8 cellular contexts compared by ENCODE assay signal in genomic region chr12:1796515-1797010, GRCh38. TPM values are rescaled to one million over a fixed set of nuclear protein-coding genes. Genes with fewer than 3 reads are reported as not detected.
DNase-seq lines count a peak whose midpoint lies in the region; ATAC-seq and TF ChIP-seq lines count a peak whose summit lies in the region.

No MANE protein-coding gene starts in this region.

- CTCF ChIA-PET in activated CD4-positive, alpha-beta T cell treated with anti-CD3 and anti-CD28 coated beads for 36 hours (lab: Charles Lee): interaction anchor here (0.6 to 10.7 kb wide), 9 partner anchors 10 to 217 kb away, joined by 3 to 126 read pairs (median 3); no protein-coding TSS in a partner anchor
- CTCF ChIA-PET in WTC11 (lab: Charles Lee): interaction anchor here (1.3 to 7.0 kb wide), 6 partner anchors 43 to 162 kb away, joined by 6 to 119 read pairs (median 7); no protein-coding TSS in a partner anchor

- H3K27me3 Mint-ChIP-seq in activated CD4-positive, alpha-beta T cell treated with anti-CD3 and anti-CD28 coated beads for 36 hours: no peaks in the 10 kb centered on the region
- H3K27me3 Mint-ChIP-seq in WTC11 (ENCODE audit: low read depth): no peaks in the 10 kb centered on the region; the same call in 1 of the 2 replicates
- no peaks in the 10 kb centered on the region for H3K27me3 Mint-ChIP-seq in effector memory CD8-positive, alpha-beta T cell
- no peaks in the 10 kb centered on the region for H3K27me3 Mint-ChIP-seq in natural killer cell treated with Interleukin-12 subunit alpha and Interleukin-12 subunit beta and Interleukin-15 and Interleukin-18, amount 100 ng/mL, for 72 hours

- no peak for TF ChIP-seq CTCF in WTC11 (IDR thresholded peaks at IDR 0.05)

- peaks cover 8% of the 10 kb centered on the region for H3K4me1 Mint-ChIP-seq in activated CD4-positive, alpha-beta T cell treated with anti-CD3 and anti-CD28 coated beads for 36 hours
- peaks cover 29% of the 10 kb centered on the region for H3K4me1 Mint-ChIP-seq in WTC11
- peaks cover 13 to 23% of the 10 kb centered on the region in 2 donors for H3K4me1 Mint-ChIP-seq in effector memory CD8-positive, alpha-beta T cell (ENCODE audit: low read depth in 2 of 2)
- H3K4me1 Mint-ChIP-seq in natural killer cell treated with Interleukin-12 subunit alpha and Interleukin-12 subunit beta and Interleukin-15 and Interleukin-18, amount 100 ng/mL, for 72 hours (ENCODE audit: low read depth in 2 of 2): peaks cover 9 to 15% of the 10 kb centered on the region in 2 donors

- ATAC-seq in activated CD4-positive, alpha-beta T cell treated with anti-CD3 and anti-CD28 coated beads for 36 hours: peak; percentile 27
- ATAC-seq in HG03095 (IDR thresholded peaks at IDR 0.05; ENCODE audit: unreplicated experiment) (peak; percentile 17), WTC11 (no peak)
- peak; percentile 42 for ATAC-seq in effector memory CD8-positive, alpha-beta T cell (replicated peaks)
- peak; percentile 57 to 64 for ATAC-seq in natural killer cell treated with Interleukin-12 subunit alpha and Interleukin-12 subunit beta and Interleukin-15 and Interleukin-18, amount 100 ng/mL, for 72 hours

- POLR2A ChIA-PET in activated CD4-positive, alpha-beta T cell treated with anti-CD3 and anti-CD28 coated beads for 36 hours (lab: Charles Lee): no interaction called here
- POLR2A ChIA-PET in WTC11 (lab: Charles Lee): interaction anchor here (1.7 kb wide), 1 partner anchor 143 kb away, joined by 4 read pairs; no protein-coding TSS in a partner anchor

- intact Hi-C loops in activated CD4-positive, alpha-beta T cell treated with anti-CD3 and anti-CD28 coated beads for 36 hours (cut with DNase I, micrococcal nuclease): loop anchor here (1.0 to 10.0 kb wide), 12 partner anchors 8 to 1016 kb away; partner anchors contain the start of genes DCP1B (in 1 of the 2) and ITFG2 (in 1 of the 2)

- H3K9me3 Mint-ChIP-seq in activated CD4-positive, alpha-beta T cell treated with anti-CD3 and anti-CD28 coated beads for 36 hours (ENCODE audit: low read depth): no peaks in the 10 kb centered on the region
- no peaks in the 10 kb centered on the region for H3K9me3 Mint-ChIP-seq in WTC11
- H3K9me3 Mint-ChIP-seq in effector memory CD8-positive, alpha-beta T cell: no peaks in the 10 kb centered on the region
- H3K9me3 Mint-ChIP-seq in natural killer cell treated with Interleukin-12 subunit alpha and Interleukin-12 subunit beta and Interleukin-15 and Interleukin-18, amount 100 ng/mL, for 72 hours: no peaks in the 10 kb centered on the region

- peak overlapping the region; percentile 83 for H3K4me3 Mint-ChIP-seq in activated CD4-positive, alpha-beta T cell treated with anti-CD3 and anti-CD28 coated beads for 36 hours
- peak overlapping the region; percentile 61 for H3K4me3 Mint-ChIP-seq in WTC11
- peak overlapping the region; percentile 84 for H3K4me3 Mint-ChIP-seq in effector memory CD8-positive, alpha-beta T cell
- peak overlapping the region; percentile 87 for H3K4me3 Mint-ChIP-seq in natural killer cell treated with Interleukin-12 subunit alpha and Interleukin-12 subunit beta and Interleukin-15 and Interleukin-18, amount 100 ng/mL, for 72 hours

- peak; percentile 67 for DNase-seq in activated CD4-positive, alpha-beta T cell treated with anti-CD3 and anti-CD28 coated beads for 36 hours
- no peak for DNase-seq in activated CD4-positive, alpha-beta T cell treated with anti-CD3 and anti-CD28 coated beads for 1 hour
- DNase-seq in WTC11 (ENCODE audit: low spot score) (no peak), GM19240 (ENCODE audit: insufficient read length, low spot score) (no peak), NCI-H1436 treated with DMSO at 0.1 percent for 48 hours (lab: John Stamatoyannopoulos, UW) (no peak)
- peak in 2 of 3 experiments; percentile 26 to 38 for DNase-seq in effector memory CD8-positive, alpha-beta T cell
- no peak for DNase-seq in natural killer cell treated with Interleukin-12 subunit alpha and Interleukin-12 subunit beta and Interleukin-15 and Interleukin-18, amount 100 ng/mL, for 72 hours (ENCODE audit: low spot score)

- H3K27ac Mint-ChIP-seq in activated CD4-positive, alpha-beta T cell treated with anti-CD3 and anti-CD28 coated beads for 36 hours: peak overlapping the region; percentile 87
- H3K27ac Mint-ChIP-seq in WTC11: no peak overlapping the region
- H3K27ac Mint-ChIP-seq in effector memory CD8-positive, alpha-beta T cell: peak overlapping the region; percentile 67 to 68
- H3K27ac Mint-ChIP-seq in natural killer cell treated with Interleukin-12 subunit alpha and Interleukin-12 subunit beta and Interleukin-15 and Interleukin-18, amount 100 ng/mL, for 72 hours: peak overlapping the region; percentile 74 to 77

- H3K36me3 Mint-ChIP-seq in activated CD4-positive, alpha-beta T cell treated with anti-CD3 and anti-CD28 coated beads for 36 hours (ENCODE audit: low read depth): no peaks in the 10 kb centered on the region
- no peaks in the 10 kb centered on the region for H3K36me3 Mint-ChIP-seq in WTC11
- H3K36me3 Mint-ChIP-seq in effector memory CD8-positive, alpha-beta T cell (ENCODE audit: insufficient read depth): peaks cover 15% of the 10 kb centered on the region
- no peaks in the 10 kb centered on the region for H3K36me3 Mint-ChIP-seq in natural killer cell treated with Interleukin-12 subunit alpha and Interleukin-12 subunit beta and Interleukin-15 and Interleukin-18, amount 100 ng/mL, for 72 hours

TF ChIP-seq in WTC11, 78 proteins besides CTCF, POLR2A, EP300 and RAD21:
- TF ChIP-seq STAT6 (CRISPR knock-in tag; conservative IDR thresholded peaks at IDR 0.05; ENCODE audit: low read depth) (no peak), RELA (CRISPR knock-in tag; IDR thresholded peaks at IDR 0.05; ENCODE audit: borderline replicate concordance) (peak; percentile 5; the same call in 1 of the 2 replicates), RORB (CRISPR knock-in tag; IDR thresholded peaks at IDR 0.05) (no peak), USF2 (CRISPR knock-in tag; IDR thresholded peaks at IDR 0.05) (no peak)

RNA-seq across cellular contexts. Expression of gene LRTM2, which starts 23.8 kb away (rescaled TPM):
- not detected for total RNA-seq in activated CD4-positive, alpha-beta T cell treated with anti-CD3 and anti-CD28 coated beads for 36 hours
- total RNA-seq in WTC11 (2021): 0.30 to 0.66 TPM (median 0.34 TPM) in 3 replicates
- total RNA-seq in natural killer cell treated with Interleukin-12 subunit alpha and Interleukin-12 subunit beta and Interleukin-15 and Interleukin-18, amount 100 ng/mL, for 72 hours: not detected

Comparison
In these comparisons a context has a peak if more than half of its experiments do, and no peak if none do; other contexts are left out.
1. DNase-seq: peak in activated CD4-positive, alpha-beta T cell treated with anti-CD3 and anti-CD28 coated beads for 36 hours (single experiment) and effector memory CD8-positive, alpha-beta T cell (2 of 3); none in activated CD4-positive, alpha-beta T cell treated with anti-CD3 and anti-CD28 coated beads for 1 hour (single experiment), WTC11 (single experiment), natural killer cell treated with Interleukin-12 subunit alpha and Interleukin-12 subunit beta and Interleukin-15 and Interleukin-18, amount 100 ng/mL, for 72 hours (single experiment), GM19240 (single experiment) and NCI-H1436 treated with DMSO at 0.1 percent for 48 hours (single experiment).
2. Peak in every context shown above with its lines, with median percentiles within 50 percentile points of each other: H3K4me3 Mint-ChIP-seq.